In genomic region chr11:64342869-64343739, GRCh38 we compare ENCODE assay signal across 1 cellular context.
TF ChIP-seq lines count a peak whose summit lies in the region.

No MANE protein-coding gene starts in this region.

TF ChIP-seq in HEK293, 187 proteins besides CTCF, POLR2A, EP300 and RAD21 (continued from another document):
- TF ChIP-seq ZBTB6 (tag by site-specific recombination; IDR thresholded peaks at IDR 0.05) (0 out of 2 replicates have a peak, but pooled peaks have one; percentile 32), HOXD13 (CRISPR knock-in tag; IDR thresholded peaks at IDR 0.05; ENCODE audit: borderline replicate concordance) (no peak)
